In genomic region chr13:113389586-113389985, GRCh38 we compare ENCODE assay signal across 4 cellular contexts. TPM values are rescaled to one million over a fixed set of nuclear protein-coding genes. Genes with fewer than 3 reads are reported as not detected.
"Had no signal": no experiment of that assay in that cellular context is flagged by ENCODE, and none has a peak within 500 bp of the region (broad histone marks: within the 10 kb centered on the region; RNA-seq: fewer than 3 reads in every experiment).

No MANE protein-coding gene starts in this region.

RNA-seq across cellular contexts. Expression of gene GRTP1, which starts 25.7 kb away (rescaled TPM):
- total RNA-seq: activated CD8-positive, alpha-beta memory T cell treated with anti-CD3 and anti-CD28 coated beads, Interleukin-2, amount 10 ng/mL, durations not matched to agents 7 days and 5 days; activated CD8-positive, alpha-beta T cell treated with anti-CD3 and anti-CD28 coated beads, Interleukin-2, amount 10 ng/mL, durations not matched to agents 7 days and 5 days; activated naive CD8-positive, alpha-beta T cell treated with anti-CD3 and anti-CD28 coated beads for 36 hours; activated T-helper 2 cell treated with anti-CD3 and anti-CD28 coated beads, Interferon-gamma antibody, Interleukin-2, Interleukin-4, amounts not matched to agents 10 μg/mL and 5 μg/mL and 100 μg/mL, durations not matched to agents 14 hours and 24 hours and 36 hours had no signal
